ENCODE assay signal across 19 cellular contexts in genomic region chr1:55639526-55639925, GRCh38.
DNase-seq lines count a peak whose midpoint lies in the region; ATAC-seq, FAIRE-seq and TF ChIP-seq lines count a peak whose summit lies in the region.
"Had no signal": no experiment of that assay in that cellular context is flagged by ENCODE, and none has a peak within 500 bp of the region (broad histone marks: within the 10 kb centered on the region; RNA-seq: fewer than 3 reads in every experiment).

No MANE protein-coding gene starts in this region.

- H3K9ac ChIP-seq in endodermal cell (ENCODE audit: extremely low read depth, low read length, poor library complexity, severe bottlenecking) (no peak overlapping the region), keratinocyte (ENCODE audit: control insufficient read depth, extremely low read depth, insufficient read depth, low read length) (no peak overlapping the region), trophoblast cell (ENCODE audit: low read length) (no peak overlapping the region)

- H3K4me2 ChIP-seq in keratinocyte (ENCODE audit: control insufficient read depth, extremely low read depth, insufficient read depth, low read depth, low read length) (peak overlapping the region; percentile 29), trophoblast cell (ENCODE audit: low read length) (no peak overlapping the region)
- H3K4me2 ChIP-seq: GM23338 had no signal

- H3K4me3 ChIP-seq in endodermal cell (ENCODE audit: low read length) (peak overlapping the region; percentile 8), keratinocyte (ENCODE audit: control insufficient read depth in 2 of 3, extremely low read depth in 1 of 3, insufficient read depth in 2 of 3, low read depth in 1 of 3, low read length in 3 of 3) (no peak overlapping the region), trophoblast cell (ENCODE audit: low read depth, low read length) (no peak overlapping the region)
- H3K4me3 ChIP-seq: GM23338 had no signal

- no peaks in the 10 kb centered on the region for H3K27me3 Mint-ChIP-seq in endodermal cell (ENCODE audit: insufficient read depth)

- H3K27ac ChIP-seq in C4-2B (peak overlapping the region; percentile 37; the same call in 1 of the 2 replicates), endodermal cell (ENCODE audit: low read depth, low read length) (no peak overlapping the region), keratinocyte (ENCODE audit: control insufficient read depth, insufficient read depth, low read length) (no peak overlapping the region), trophoblast cell (ENCODE audit: low read depth, low read length) (no peak overlapping the region)

- WGBS in endodermal cell (ENCODE audit: insufficient coverage in 1 of 2, insufficient read length in 1 of 2), 2 experiments = 93 to 96% methylated on average over 5 of the region's 5 CpGs
- no CpG with 5 or more reads among the region's 5 CpGs for WGBS in trophoblast cell (ENCODE audit: extremely low coverage, insufficient coverage, insufficient read length)

- H3K9me3 ChIP-seq in endodermal cell (ENCODE audit: control insufficient read depth, low read length) (no peaks in the 10 kb centered on the region), keratinocyte (ENCODE audit: control insufficient read depth, low read depth, low read length) (no peaks in the 10 kb centered on the region), trophoblast cell (ENCODE audit: insufficient read depth, low read depth, low read length) (peaks cover 1% of the 10 kb centered on the region)
- H3K9me3 ChIP-seq: BE2C, Caco-2 had no signal

- no peaks in the 10 kb centered on the region for H3K36me3 Mint-ChIP-seq in endodermal cell (ENCODE audit: low read depth)
- H3K36me3 Mint-ChIP-seq: IgD-negative memory B cell had no signal

- H2AFZ ChIP-seq in keratinocyte (ENCODE audit: control insufficient read depth, low read length) (peak overlapping the region; percentile 48), trophoblast cell (ENCODE audit: insufficient read depth, low read length, poor library complexity) (no peak overlapping the region)
- H2AFZ ChIP-seq: GM23338 had no signal

- H3K36me3 ChIP-seq in endodermal cell (ENCODE audit: control insufficient read depth, insufficient read depth, low read length) (no peaks in the 10 kb centered on the region), keratinocyte (ENCODE audit: control insufficient read depth in 2 of 2, extremely low read depth in 1 of 2, insufficient read depth in 2 of 2, low read length in 2 of 2) (no peaks in the 10 kb centered on the region), trophoblast cell (ENCODE audit: control insufficient read depth in 1 of 2, insufficient read depth in 2 of 2, low read length in 2 of 2) (no peaks in the 10 kb centered on the region)
- H3K36me3 ChIP-seq: BE2C had no signal

- H3K27me3 ChIP-seq in endodermal cell (ENCODE audit: control insufficient read depth, insufficient read depth, low read length, poor library complexity, severe bottlenecking) (no peaks in the 10 kb centered on the region), keratinocyte (ENCODE audit: control insufficient read depth, extremely low read depth, insufficient read depth, low read length) (no peaks in the 10 kb centered on the region), trophoblast cell (ENCODE audit: insufficient read depth, low read length) (no peaks in the 10 kb centered on the region)
- H3K27me3 ChIP-seq: BE2C had no signal

- H2BK12ac ChIP-seq in trophoblast cell (ENCODE audit: low read length) = peak overlapping the region; percentile 74

- no peaks in the 10 kb centered on the region for H3K9me3 Mint-ChIP-seq in endodermal cell
- H3K9me3 Mint-ChIP-seq: CD4-positive, alpha-beta T cell; GM23338; IgD-negative memory B cell had no signal

- H3K4me3 Mint-ChIP-seq in endodermal cell = no peak overlapping the region
- H3K4me3 Mint-ChIP-seq: CD4-positive, alpha-beta T cell; GM23338; IgD-negative memory B cell had no signal

- no peak overlapping the region for H3K27ac Mint-ChIP-seq in endodermal cell
- H3K27ac Mint-ChIP-seq: CD4-positive, alpha-beta T cell; GM23338; IgD-negative memory B cell had no signal

- peaks cover 17% of the 10 kb centered on the region for H3K79me1 ChIP-seq in trophoblast cell (ENCODE audit: low read length)

- ATAC-seq in HG03175 (IDR thresholded peaks at IDR 0.05; ENCODE audit: unreplicated experiment) = no peak
- ATAC-seq: GM23338 had no signal

- H4K8ac ChIP-seq in trophoblast cell (ENCODE audit: low read depth, low read length) = no peak overlapping the region

- H2BK120ac ChIP-seq in trophoblast cell (ENCODE audit: insufficient read depth, low read length, poor library complexity) = peak overlapping the region; percentile 28

- TF ChIP-seq CTCF in C4-2B (conservative IDR thresholded peaks at IDR 0.05) (no peak), endodermal cell (conservative IDR thresholded peaks at IDR 0.05) (no peak), keratinocyte (optimal IDR thresholded peaks at IDR 0.05 in 1 of 3, IDR thresholded peaks at IDR 0.05 in 1 of 3, conservative IDR thresholded peaks at IDR 0.05 in 1 of 3; ENCODE audit: extremely low read depth in 1 of 3, insufficient read depth in 2 of 3, low read length in 3 of 3) (peak in 1 of 3 experiments; percentile 2)

- H3K4me1 ChIP-seq in endodermal cell (ENCODE audit: control insufficient read depth, insufficient read depth, low read length) (peaks cover 11% of the 10 kb centered on the region), keratinocyte (ENCODE audit: control insufficient read depth, extremely low read depth, insufficient read depth, low read length) (peaks cover 26% of the 10 kb centered on the region), trophoblast cell (ENCODE audit: control insufficient read depth in 1 of 2, insufficient read depth in 2 of 2, low read length in 2 of 2) (peaks cover 10 to 16% of the 10 kb centered on the region in 2 experiments)
- H3K4me1 ChIP-seq: Caco-2 had no signal

- dilution Hi-C loops in keratinocyte (cut with MboI; ENCODE audit: extremely low pct_ligation_motif_present, low sequenced_read_pairs) = no loop called here

- DNase-seq in endodermal cell (peak; percentile 15), keratinocyte (ENCODE audit: low read depth, low spot score) (peak; percentile 15), trophoblast cell (peak; percentile 57 to 84), hepatic stellate cell (ENCODE audit: low spot score) (no peak)
- DNase-seq: BE2C; C1 segment of cervical spinal cord; CD4-positive, alpha-beta T cell; HCEC 1CT had no signal

- no peaks in the 10 kb centered on the region for H3K79me2 ChIP-seq in keratinocyte (ENCODE audit: control insufficient read depth, insufficient read depth, low read length)
- H3K79me2 ChIP-seq in trophoblast cell (ENCODE audit: control insufficient read depth, insufficient read depth, low read length, poor library complexity) = no peaks in the 10 kb centered on the region

- H3K9me1 ChIP-seq in keratinocyte (ENCODE audit: control insufficient read depth, extremely low read depth, insufficient read depth, low read length) = no peaks in the 10 kb centered on the region

- no peak overlapping the region for H3K23ac ChIP-seq in trophoblast cell (ENCODE audit: low read length)

- H4K91ac ChIP-seq in trophoblast cell (ENCODE audit: low read depth, low read length) = peak overlapping the region; percentile 55

- H3K14ac ChIP-seq in trophoblast cell (ENCODE audit: low read length) = peak overlapping the region; percentile 46

- H3K18ac ChIP-seq in trophoblast cell (ENCODE audit: low read length) = no peak overlapping the region

- no peak for FAIRE-seq in keratinocyte (lab: Jason Lieb, UNC)
- FAIRE-seq: D721Med, G401.6, GM12892, GM18507, H54, HTR-8/SVneo had no signal

- peak overlapping the region; percentile 1 for H2BK5ac ChIP-seq in trophoblast cell (ENCODE audit: low read depth, low read length, poor library complexity)

- H4K12ac ChIP-seq in trophoblast cell (ENCODE audit: low read depth, low read length) = no peak overlapping the region

- peaks cover 38% of the 10 kb centered on the region for H3K4me1 Mint-ChIP-seq in endodermal cell
- H3K4me1 Mint-ChIP-seq: GM23338 had no signal

- H4K20me1 ChIP-seq in keratinocyte (ENCODE audit: control insufficient read depth, extremely low read depth, insufficient read depth, low read length) = no peaks in the 10 kb centered on the region

- peak overlapping the region; percentile 70 for H2AK5ac ChIP-seq in trophoblast cell (ENCODE audit: low read length)

- no peak overlapping the region for H3K4ac ChIP-seq in trophoblast cell (ENCODE audit: low read depth, low read length)
